1 cellular context compared by ENCODE assay signal in genomic region chr9:79857188-79857587, GRCh38.
TF ChIP-seq lines count a peak whose summit lies in the region.

No MANE protein-coding gene starts in this region.

TF ChIP-seq in H1, 55 proteins besides CTCF, POLR2A, EP300 and RAD21:
- TF ChIP-seq GABPA (IDR thresholded peaks at IDR 0.05; ENCODE audit: borderline replicate concordance, insufficient read depth, low read length) (no peak), MAX (IDR thresholded peaks at IDR 0.05) (no peak), NRF1 (IDR thresholded peaks at IDR 0.05; ENCODE audit: low read depth, low read length) (no peak), ZNF274 (IDR thresholded peaks at IDR 0.05; ENCODE audit: borderline replicate concordance, extremely low read depth, low read length) (no peak), ATF2 (IDR thresholded peaks at IDR 0.05; ENCODE audit: low read length) (no peak), CTBP2 (IDR thresholded peaks at IDR 0.05; ENCODE audit: borderline replicate concordance, insufficient read depth, insufficient read length, low read length) (no peak), CEBPB (IDR thresholded peaks at IDR 0.05; ENCODE audit: low read depth, low read length) (no peak), KDM4A (IDR thresholded peaks at IDR 0.05; ENCODE audit: low read depth, low read length, severe bottlenecking) (no peak), HDAC6 (IDR thresholded peaks at IDR 0.05; ENCODE audit: low read depth, low read length) (no peak), TEAD4 (IDR thresholded peaks at IDR 0.05; ENCODE audit: low read depth, low read length) (no peak)
